18 cellular contexts compared by ENCODE assay signal in genomic region chrX:21770631-21771321, GRCh38. TPM values are rescaled to one million over a fixed set of nuclear protein-coding genes. Genes with fewer than 3 reads are reported as not detected.
DNase-seq lines count a peak whose midpoint lies in the region; ATAC-seq, FAIRE-seq and TF ChIP-seq lines count a peak whose summit lies in the region.
"Had no signal": no experiment of that assay in that cellular context is flagged by ENCODE, and none has a peak within 500 bp of the region (broad histone marks: within the 10 kb centered on the region; RNA-seq: fewer than 3 reads in every experiment).

No MANE protein-coding gene starts in this region.

- H3K27ac ChIP-seq in endodermal cell (ENCODE audit: low read depth, low read length) = no peak overlapping the region
- H3K27ac ChIP-seq: coronary artery, esophagus squamous epithelium, RWPE1, uterus had no signal

- peaks cover 3% of the 10 kb centered on the region for H3K9me3 Mint-ChIP-seq in endodermal cell

- peak overlapping the region; percentile 22 for H3K4me3 ChIP-seq in NT2/D1 (ENCODE audit: insufficient read length, low read depth)
- no peak overlapping the region for H3K4me3 ChIP-seq in endodermal cell (ENCODE audit: low read length)
- H3K4me3 ChIP-seq: coronary artery, esophagus squamous epithelium, uterus had no signal

- TF ChIP-seq CTCF in endodermal cell (conservative IDR thresholded peaks at IDR 0.05) = peak; percentile 77

- H3K4me3 Mint-ChIP-seq in endodermal cell = peak overlapping the region; percentile 32
- H3K4me3 Mint-ChIP-seq: activated naive CD8-positive, alpha-beta T cell had no signal

- no peaks in the 10 kb centered on the region for H3K9me3 ChIP-seq in NT2/D1 (ENCODE audit: insufficient read depth, low read length)
- no peaks in the 10 kb centered on the region for H3K9me3 ChIP-seq in endodermal cell (ENCODE audit: control insufficient read depth, low read length)
- H3K9me3 ChIP-seq: esophagus squamous epithelium, uterus had no signal

- H3K27ac Mint-ChIP-seq in endodermal cell = peak overlapping the region; percentile 93
- H3K27ac Mint-ChIP-seq: activated naive CD8-positive, alpha-beta T cell had no signal

- H3K36me3 ChIP-seq in NT2/D1 (ENCODE audit: insufficient read depth, insufficient read length, low read length) (no peaks in the 10 kb centered on the region), endodermal cell (ENCODE audit: control insufficient read depth, insufficient read depth, low read length) (no peaks in the 10 kb centered on the region)
- H3K36me3 ChIP-seq: esophagus squamous epithelium, uterus had no signal

- WGBS in endodermal cell (ENCODE audit: insufficient coverage in 1 of 2, insufficient read length in 1 of 2), 2 experiments = 78% methylated on average over 9 of the region's 10 CpGs; no CpG with 5 or more reads in 1 of the 2 experiments

- H3K27me3 ChIP-seq in NT2/D1 (ENCODE audit: insufficient read depth, insufficient read length) (no peaks in the 10 kb centered on the region), endodermal cell (ENCODE audit: control insufficient read depth, insufficient read depth, low read length, poor library complexity, severe bottlenecking) (no peaks in the 10 kb centered on the region)
- H3K27me3 ChIP-seq: esophagus squamous epithelium, uterus had no signal

- H3K4me1 ChIP-seq in NT2/D1 (ENCODE audit: insufficient read depth, insufficient read length) = no peaks in the 10 kb centered on the region
- H3K4me1 ChIP-seq in endodermal cell (ENCODE audit: control insufficient read depth, insufficient read depth, low read length) = no peaks in the 10 kb centered on the region
- H3K4me1 ChIP-seq: esophagus squamous epithelium, uterus had no signal

- no peak for FAIRE-seq in urothelium cell line (lab: Jason Lieb, UNC)

- ATAC-seq in GM18502 (IDR thresholded peaks at IDR 0.05; ENCODE audit: poor library complexity, unreplicated experiment) = no peak

- no peaks in the 10 kb centered on the region for H3K27me3 Mint-ChIP-seq in endodermal cell (ENCODE audit: insufficient read depth)
- H3K27me3 Mint-ChIP-seq: activated naive CD8-positive, alpha-beta T cell had no signal

- no peaks in the 10 kb centered on the region for H3K36me3 Mint-ChIP-seq in endodermal cell (ENCODE audit: low read depth)
- H3K36me3 Mint-ChIP-seq: activated naive CD8-positive, alpha-beta T cell had no signal

- peaks cover 23% of the 10 kb centered on the region for H3K4me1 Mint-ChIP-seq in endodermal cell

- DNase-seq in activated effector memory CD4-positive, alpha-beta T cell treated with anti-CD3 and anti-CD28 coated beads, Interleukin-2, amount 50 U/mL, for 16 hours = peak; percentile 53
- DNase-seq in activated effector memory CD4-positive, alpha-beta T cell treated with Interleukin-2 at 50 U/mL for 16 hours = no peak
- no peak for DNase-seq in NT2/D1 (ENCODE audit: low read depth, low spot score)
- DNase-seq in endodermal cell = peak; percentile 82
- peak; percentile 15 for DNase-seq in urothelium cell line (ENCODE audit: low spot score)
- no peak for DNase-seq in stimulated activated CD4-positive, alpha-beta T cell treated with anti-CD3 and anti-CD28 coated beads, Interleukin-4, amount 100 ng/mL, for 24 hours
- no peak for DNase-seq in NCI-H345 treated with DMSO at 0.1 percent for 48 hours (lab: John Stamatoyannopoulos, UW; ENCODE audit: unreplicated experiment)
- DNase-seq: EL; esophagus squamous epithelium; midbrain; stimulated activated CD4-positive, alpha-beta T cell treated with anti-CD3 and anti-CD28 coated beads, Interleukin-2, amount 100 ng/mL, for 24 hours; uterus had no signal

- H3K9ac ChIP-seq in NT2/D1 (ENCODE audit: insufficient read length, low read depth) = peak overlapping the region; percentile 51
- H3K9ac ChIP-seq in endodermal cell (ENCODE audit: extremely low read depth, low read length, poor library complexity, severe bottlenecking) = no peak overlapping the region

RNA-seq across cellular contexts. Expression of gene SMPX, which starts 12.9 kb away (rescaled TPM):
- total RNA-seq in endodermal cell = under 1 TPM in 1 of 2 donors, not detected in 1; 0.31 TPM
- not detected for polyA plus RNA-seq in endodermal cell (2013, experiment 1 of 2)
- polyA plus RNA-seq in endodermal cell (2013, experiment 2 of 2) = not detected
- total RNA-seq: activated CD8-positive, alpha-beta memory T cell treated with anti-CD3 and anti-CD28 coated beads for 36 hours; esophagus squamous epithelium; posterior vena cava had no signal

Comparison
In these comparisons a context has a peak if more than half of its experiments do, and no peak if none do; other contexts are left out.
1. DNase-seq: peak in activated effector memory CD4-positive, alpha-beta T cell treated with anti-CD3 and anti-CD28 coated beads, Interleukin-2, amount 50 U/mL, for 16 hours (single experiment), endodermal cell (single experiment) and urothelium cell line (single experiment); none in activated effector memory CD4-positive, alpha-beta T cell treated with Interleukin-2 at 50 U/mL for 16 hours (single experiment), NT2/D1 (single experiment), stimulated activated CD4-positive, alpha-beta T cell treated with anti-CD3 and anti-CD28 coated beads, Interleukin-4, amount 100 ng/mL, for 24 hours (single experiment) and NCI-H345 treated with DMSO at 0.1 percent for 48 hours (single experiment).